ENCODE assay signal across 22 cellular contexts in the genomic region with DNA sequence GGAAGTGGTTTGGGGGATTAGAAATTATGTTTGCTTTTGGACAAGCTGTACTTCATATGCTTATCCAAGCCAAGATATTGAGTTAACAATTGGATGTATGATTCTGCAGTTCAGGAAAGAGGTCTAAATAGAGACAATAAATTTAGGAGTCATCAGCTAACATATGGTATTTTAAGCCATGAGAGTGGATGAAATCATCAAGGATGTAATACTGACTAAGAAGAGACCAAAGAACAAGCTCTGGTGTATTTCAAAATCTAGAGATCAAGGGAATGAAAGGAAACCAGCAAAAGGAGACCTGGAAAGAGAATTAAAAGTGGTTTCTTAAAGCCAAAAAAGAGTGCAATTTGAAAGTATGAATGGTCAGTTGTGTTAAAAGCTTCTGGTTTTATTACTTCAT.
"Had no signal": no experiment of that assay in that cellular context is flagged by ENCODE, and none has a peak within 500 bp of the region (broad histone marks: within the 10 kb centered on the region; RNA-seq: fewer than 3 reads in every experiment).

No MANE protein-coding gene starts in this region.

- DNase-seq: Kasumi-1; MM.1S; NCI-H1092 treated with DMSO at 0.1 percent for 48 hours; NCI-H1436; NCI-H187; NCI-H2029; NCI-H2081 treated with DMSO at 0.1 percent for 48 hours; NCI-H2171; NCI-H226; NCI-H446; NCI-H510A; NCI-H524 treated with DMSO at 0.1 percent for 48 hours; NCI-H69; NCI-H774; NK-92 treated with Interleukin-12 subunit alpha and Interleukin-12 subunit beta, amount 100 ng/mL, for 24 hours; PC-3; SHP77 had no signal

- ATAC-seq: HepG2, K562, Panc1, PC-3 had no signal

- H3K4me3 ChIP-seq: K562 had no signal

- H3K9ac ChIP-seq: KMS-11 had no signal

- H3K27ac ChIP-seq: KMS-11, RWPE1 had no signal

- H3K4me2 ChIP-seq: KMS-11 had no signal
